Comparison of ENCODE assay signal across 8 cellular contexts in genomic region chr10:35195361-35196306, GRCh38.
DNase-seq lines count a peak whose midpoint lies in the region; ATAC-seq and TF ChIP-seq lines count a peak whose summit lies in the region.

No MANE protein-coding gene starts in this region.

- H3K4me3 ChIP-seq in GM23248 (peak overlapping the region; percentile 75), thymus (ENCODE audit: low read length) (peak overlapping the region; percentile 51)

- peak overlapping the region; percentile 92 for H3K4me2 ChIP-seq in GM23248 (ENCODE audit: unreplicated experiment)

- H3K79me2 ChIP-seq in GM23248 (ENCODE audit: insufficient read depth) = 0 out of 2 replicates have a peak, but pooled peaks cover 7% of the 10 kb centered on the region

- WGBS in GM23248 (ENCODE audit: low coverage in 1 of 2, low lambda C conversion rate in 2 of 2, missing lambda C conversion rate in 2 of 2), 2 experiments = 0 to 1% methylated on average over 15 of the region's 15 CpGs
- 1% methylated on average over 15 of the region's 15 CpGs for WGBS in thymus

- in situ Hi-C loops in GM23248 (cut with MboI) = no loop called here

- DNase-seq in ELR (ENCODE audit: low read depth) = peak; percentile 94
- peak; percentile 97 for DNase-seq in GM23248
- DNase-seq in Kasumi-1 (lab: John Stamatoyannopoulos, UW) = peak; percentile 97 to 99
- DNase-seq in SIG-M5 (lab: John Stamatoyannopoulos, UW) = peak; percentile 23
- peak; percentile 75 for DNase-seq in activated naive CD4-positive, alpha-beta T cell treated with Interleukin-2 at 50 U/mL for 16 hours
- peak; percentile 79 for DNase-seq in globus pallidus (ENCODE audit: low spot score)
- no peak for DNase-seq in omental fat pad (ENCODE audit: low spot score)

- H3K4me1 ChIP-seq in GM23248 (ENCODE audit: insufficient read depth) (peaks cover 24% of the 10 kb centered on the region), thymus (ENCODE audit: control insufficient read depth, insufficient read depth, low read length) (peaks cover 4% of the 10 kb centered on the region)

- no peaks in the 10 kb centered on the region for H3K27me3 ChIP-seq in GM23248 (replicated peaks; ENCODE audit: insufficient read depth)
- no peaks in the 10 kb centered on the region for H3K27me3 ChIP-seq in thymus (ENCODE audit: control insufficient read depth, insufficient read depth)

- no peaks in the 10 kb centered on the region for H3K9me3 ChIP-seq in GM23248 (ENCODE audit: low read depth)
- no peaks in the 10 kb centered on the region for H3K9me3 ChIP-seq in thymus (ENCODE audit: control insufficient read depth)

- peak in 2 of 3 donors; percentile 86 to 93 for TF ChIP-seq CTCF in omental fat pad (IDR thresholded peaks at IDR 0.05)

- no peaks in the 10 kb centered on the region for H3K9me2 ChIP-seq in GM23248 (ENCODE audit: insufficient read depth)

- H3K36me3 ChIP-seq in GM23248 (ENCODE audit: low read depth) (no peaks in the 10 kb centered on the region), thymus (ENCODE audit: control insufficient read depth, insufficient read depth) (no peaks in the 10 kb centered on the region)

- H3F3A ChIP-seq in GM23248 (ENCODE audit: insufficient read depth) = peaks cover 31% of the 10 kb centered on the region

- H4K20me1 ChIP-seq in GM23248 (ENCODE audit: insufficient read depth) = no peaks in the 10 kb centered on the region

- H3K27ac ChIP-seq in GM23248 (peak overlapping the region; percentile 95), thymus (ENCODE audit: low read depth) (peak overlapping the region; percentile 95)

- H3K9ac ChIP-seq in GM23248 = peak overlapping the region; percentile 82

- peak; percentile 95 for ATAC-seq in omental fat pad (ENCODE audit: low FRiP score)

- peak overlapping the region; percentile 92 for H2AFZ ChIP-seq in GM23248
